In the genomic region with DNA sequence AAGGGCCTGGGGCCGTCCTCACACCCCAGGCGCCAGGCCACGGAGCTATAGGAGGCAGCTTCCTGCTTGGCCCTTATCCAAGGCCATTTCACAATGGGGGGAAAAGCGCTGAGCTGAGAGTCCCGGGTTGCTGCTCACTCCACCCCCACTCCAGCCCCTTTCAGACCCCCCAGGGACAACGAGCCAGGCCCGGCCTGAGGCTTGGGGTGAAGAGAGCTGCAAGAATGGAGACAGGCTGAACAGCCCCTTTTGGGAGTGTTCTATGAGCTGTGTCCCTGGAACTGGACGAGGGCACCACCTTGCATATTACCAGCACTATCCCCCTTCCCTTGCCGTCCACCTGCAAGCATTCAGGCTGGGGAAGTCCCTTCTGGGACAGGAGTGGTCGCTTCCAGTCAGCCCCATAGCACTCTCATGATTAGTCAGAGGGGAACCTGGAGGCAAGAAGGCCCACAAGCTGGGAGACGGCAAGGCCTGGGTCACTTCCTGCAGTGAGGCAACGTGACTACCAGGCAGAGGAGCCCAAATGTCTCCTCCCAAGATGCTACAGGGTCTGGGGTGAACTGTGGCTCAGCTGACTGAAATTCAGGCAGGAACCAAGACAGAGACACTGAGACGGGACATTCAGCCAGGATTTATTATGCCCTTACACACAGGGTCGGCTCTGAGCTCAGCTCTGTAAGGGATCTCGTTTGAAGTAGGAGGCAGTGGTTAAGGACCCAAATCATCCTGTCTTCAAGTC, we compare ENCODE assay signal across 8 cellular contexts. TPM values are rescaled to one million over a fixed set of nuclear protein-coding genes. Genes with fewer than 3 reads are reported as not detected.
DNase-seq lines count a peak whose midpoint lies in the region; ATAC-seq and TF ChIP-seq lines count a peak whose summit lies in the region.

No MANE protein-coding gene starts in this region.

- H3K27ac ChIP-seq in uterus, result peak overlapping the region; percentile 51 to 63

- H3K27me3 ChIP-seq in uterus, result no peaks in the 10 kb centered on the region

- no peaks in the 10 kb centered on the region for H3K36me3 ChIP-seq in uterus

- DNase-seq in DMS153 (lab: John Stamatoyannopoulos, UW) (peak; percentile 63), KG1 (lab: John Stamatoyannopoulos, UW) (peak; percentile 26), neural crest cell (ENCODE audit: low read depth, low spot score) (no peak), uterus (peak in 1 of 2 donors; percentile 60), NCI-H128 (lab: John Stamatoyannopoulos, UW; ENCODE audit: unreplicated experiment) (no peak)
- DNase-seq in activated CD4-positive, alpha-beta T cell treated with anti-CD3 and anti-CD28 coated beads for 1 hour, result peak; percentile 36
- peak in 1 of 3 experiments; percentile 12 for DNase-seq in effector memory CD8-positive, alpha-beta T cell

- no peaks in the 10 kb centered on the region for H3K27me3 Mint-ChIP-seq in effector memory CD8-positive, alpha-beta T cell
- peaks cover 2% of the 10 kb centered on the region for H3K27me3 Mint-ChIP-seq in neural crest cell (ENCODE audit: low read depth)

- TF ChIP-seq POLR2A in uterus (IDR thresholded peaks at IDR 0.05), result no peak

- H3K4me3 Mint-ChIP-seq in effector memory CD8-positive, alpha-beta T cell, result peak overlapping the region; percentile 62 to 71
- no peak overlapping the region for H3K4me3 Mint-ChIP-seq in neural crest cell

- H3K27ac Mint-ChIP-seq in effector memory CD8-positive, alpha-beta T cell, result peak overlapping the region; percentile 89 to 94
- H3K27ac Mint-ChIP-seq in neural crest cell (ENCODE audit: unreplicated experiment), result peak overlapping the region; percentile 27

- peaks cover 17% of the 10 kb centered on the region for H3K36me3 Mint-ChIP-seq in effector memory CD8-positive, alpha-beta T cell (ENCODE audit: insufficient read depth)
- no peaks in the 10 kb centered on the region for H3K36me3 Mint-ChIP-seq in neural crest cell (ENCODE audit: low read depth)

- peaks cover 41 to 45% of the 10 kb centered on the region in 2 donors for H3K4me1 Mint-ChIP-seq in effector memory CD8-positive, alpha-beta T cell (ENCODE audit: low read depth in 2 of 2)
- H3K4me1 Mint-ChIP-seq in neural crest cell, result peaks cover 29% of the 10 kb centered on the region

- intact Hi-C loops in uterus (cut with DNase I; ENCODE audit: low total_unique reads), result no loop called here

- ATAC-seq in GM21447 (IDR thresholded peaks at IDR 0.05; ENCODE audit: unreplicated experiment), result peak; percentile 51
- ATAC-seq in effector memory CD8-positive, alpha-beta T cell (replicated peaks), result peak; percentile 49

- H3K9me3 Mint-ChIP-seq in effector memory CD8-positive, alpha-beta T cell, result no peaks in the 10 kb centered on the region
- no peaks in the 10 kb centered on the region for H3K9me3 Mint-ChIP-seq in neural crest cell

- peaks cover 6 to 11% of the 10 kb centered on the region in 2 donors for H3K4me1 ChIP-seq in uterus

- TF ChIP-seq CTCF in neural crest cell (conservative IDR thresholded peaks at IDR 0.05) (no peak), uterus (IDR thresholded peaks at IDR 0.05) (no peak)

- no peak overlapping the region for H3K4me3 ChIP-seq in uterus

- no peaks in the 10 kb centered on the region for H3K9me3 ChIP-seq in uterus

RNA-seq across cellular contexts. Expression of gene SRP14, which starts 8.6 kb away (rescaled TPM):
- total RNA-seq in neural crest cell, result 229 and 234 TPM in 2 replicates
- total RNA-seq in uterus, result 100 to 1,000 TPM; 142 to 485 (median 230) TPM

Comparison
In these comparisons a context has a peak if more than half of its experiments do, and no peak if none do; other contexts are left out.
1. DNase-seq: peak in DMS153 (single experiment), KG1 (single experiment) and activated CD4-positive, alpha-beta T cell treated with anti-CD3 and anti-CD28 coated beads for 1 hour (single experiment); none in neural crest cell (single experiment) and NCI-H128 (single experiment).